8 cellular contexts compared by ENCODE assay signal in genomic region chr5:108003178-108003577, GRCh38.
DNase-seq lines count a peak whose midpoint lies in the region; ATAC-seq, FAIRE-seq and TF ChIP-seq lines count a peak whose summit lies in the region.

No MANE protein-coding gene starts in this region.

- no peaks in the 10 kb centered on the region for H3K27me3 ChIP-seq in CD4-positive, alpha-beta T cell (ENCODE audit: control insufficient read depth, insufficient read depth, low read length)
- H3K27me3 ChIP-seq in keratinocyte (ENCODE audit: control insufficient read depth, extremely low read depth, insufficient read depth, low read length) (no peaks in the 10 kb centered on the region), aorta (ENCODE audit: control insufficient read depth in 1 of 2, insufficient read depth in 2 of 2, low read length in 1 of 2) (no peaks in the 10 kb centered on the region)

- no peaks in the 10 kb centered on the region for H3K9me3 ChIP-seq in CD4-positive, alpha-beta T cell (ENCODE audit: control insufficient read depth, low read length)
- H3K9me3 ChIP-seq in keratinocyte (ENCODE audit: control insufficient read depth, low read depth, low read length) (no peaks in the 10 kb centered on the region), aorta (ENCODE audit: control insufficient read depth, low read length) (no peaks in the 10 kb centered on the region)

- no peak overlapping the region for H3K27ac ChIP-seq in CD4-positive, alpha-beta T cell (ENCODE audit: low read depth, low read length)
- H3K27ac ChIP-seq in keratinocyte (ENCODE audit: control insufficient read depth, insufficient read depth, low read length) (no peak overlapping the region), aorta (ENCODE audit: low read depth in 1 of 2, low read length in 2 of 2) (no peak overlapping the region)

- intact Hi-C loops in CD4-positive, alpha-beta T cell (cut with DNase I, micrococcal nuclease), result no loop called here
- intact Hi-C loops in aorta (cut with DNase I), result no loop called here

- H3K4me1 Mint-ChIP-seq in CD4-positive, alpha-beta T cell (ENCODE audit: low read depth), result peaks cover 24% of the 10 kb centered on the region

- dilution Hi-C loops in keratinocyte (cut with MboI; ENCODE audit: extremely low pct_ligation_motif_present, low sequenced_read_pairs), result no loop called here

- H3K27ac Mint-ChIP-seq in CD4-positive, alpha-beta T cell, result peak overlapping the region; percentile 14

- 6 to 11% methylated on average over 1 of the region's 1 CpG for WGBS in aorta, 2 donors

- no peaks in the 10 kb centered on the region for H4K20me1 ChIP-seq in keratinocyte (ENCODE audit: control insufficient read depth, extremely low read depth, insufficient read depth, low read length)

- no peaks in the 10 kb centered on the region for H3K9me3 Mint-ChIP-seq in CD4-positive, alpha-beta T cell

- no peak for ATAC-seq in CD4-positive, alpha-beta T cell (ENCODE audit: poor library complexity)
- ATAC-seq in HG03280 (IDR thresholded peaks at IDR 0.05; ENCODE audit: unreplicated experiment) (peak; percentile 86), aorta (ENCODE audit: low FRiP score) (no peak)

- no peak for FAIRE-seq in keratinocyte (lab: Jason Lieb, UNC)

- no peak overlapping the region for H3K4me3 Mint-ChIP-seq in CD4-positive, alpha-beta T cell

- H3K4me2 ChIP-seq in keratinocyte (ENCODE audit: control insufficient read depth, extremely low read depth, insufficient read depth, low read depth, low read length), result peak overlapping the region; percentile 48

- peak overlapping the region; percentile 71 for H2AFZ ChIP-seq in keratinocyte (ENCODE audit: control insufficient read depth, low read length)

- H3K27me3 Mint-ChIP-seq in CD4-positive, alpha-beta T cell, result no peaks in the 10 kb centered on the region

- no peak overlapping the region for H3K9ac ChIP-seq in keratinocyte (ENCODE audit: control insufficient read depth, extremely low read depth, insufficient read depth, low read length)

- peaks cover 5% of the 10 kb centered on the region for H3K36me3 Mint-ChIP-seq in CD4-positive, alpha-beta T cell (ENCODE audit: low read depth)

- CTCF ChIA-PET in CD4-positive, alpha-beta T cell (lab: Charles Lee), result no interaction called here

- TF ChIP-seq CTCF in CD4-positive, alpha-beta T cell (IDR thresholded peaks at IDR 0.05), result no peak
- TF ChIP-seq CTCF in WI38 (IDR thresholded peaks at IDR 0.05; ENCODE audit: low read depth, low read length), result no peak
- no peak for TF ChIP-seq CTCF in keratinocyte (optimal IDR thresholded peaks at IDR 0.05 in 1 of 3, IDR thresholded peaks at IDR 0.05 in 1 of 3, conservative IDR thresholded peaks at IDR 0.05 in 1 of 3; ENCODE audit: extremely low read depth in 1 of 3, insufficient read depth in 2 of 3, low read length in 3 of 3)

- DNase-seq in CD4-positive, alpha-beta T cell, result no peak
- DNase-seq in GM19238 (ENCODE audit: insufficient read length, low spot score) (peak; percentile 12), keratinocyte (ENCODE audit: low read depth, low spot score) (no peak), activated gamma-delta T cell treated with Interleukin-2 at 50 U/mL for 16 hours (no peak), aorta (no peak)
- DNase-seq in activated CD4-positive, CD25-positive, alpha-beta regulatory T cell treated with anti-CD3 and anti-CD28 coated beads, Interleukin-2, amount 50 U/mL, for 72 hours, result no peak

- no peaks in the 10 kb centered on the region for H3K36me3 ChIP-seq in keratinocyte (ENCODE audit: control insufficient read depth in 2 of 2, extremely low read depth in 1 of 2, insufficient read depth in 2 of 2, low read length in 2 of 2)
- H3K36me3 ChIP-seq in aorta (ENCODE audit: control insufficient read depth in 1 of 2, insufficient read depth in 2 of 2, low read length in 1 of 2), result no peaks in the 10 kb centered on the region

- H3K79me2 ChIP-seq in keratinocyte (ENCODE audit: control insufficient read depth, insufficient read depth, low read length), result no peaks in the 10 kb centered on the region

- H3K4me1 ChIP-seq in keratinocyte (ENCODE audit: control insufficient read depth, extremely low read depth, insufficient read depth, low read length) (no peaks in the 10 kb centered on the region), aorta (ENCODE audit: control insufficient read depth in 1 of 2, insufficient read depth in 2 of 2, low read length in 2 of 2) (no peaks in the 10 kb centered on the region)

- H3K9me1 ChIP-seq in keratinocyte (ENCODE audit: control insufficient read depth, extremely low read depth, insufficient read depth, low read length), result no peaks in the 10 kb centered on the region

- POLR2A ChIA-PET in CD4-positive, alpha-beta T cell (lab: Charles Lee), result no interaction called here

- peak overlapping the region; percentile 37 for H3K4me3 ChIP-seq in WI38 (ENCODE audit: low read depth, low read length)
- H3K4me3 ChIP-seq in keratinocyte (ENCODE audit: control insufficient read depth in 2 of 3, extremely low read depth in 1 of 3, insufficient read depth in 2 of 3, low read depth in 1 of 3, low read length in 3 of 3), result peak overlapping the region in 1 of 3 experiments; percentile 42
- H3K4me3 ChIP-seq in aorta (ENCODE audit: low read length in 2 of 2), result peak overlapping the region in 1 of 2 donors; percentile 31
